ENCODE assay signal across 22 cellular contexts in genomic region chr1:193609592-193609991, GRCh38.
DNase-seq lines count a peak whose midpoint lies in the region; ATAC-seq and TF ChIP-seq lines count a peak whose summit lies in the region.
"Had no signal": no experiment of that assay in that cellular context is flagged by ENCODE, and none has a peak within 500 bp of the region (broad histone marks: within the 10 kb centered on the region; RNA-seq: fewer than 3 reads in every experiment).

No MANE protein-coding gene starts in this region.

- peaks cover 7% of the 10 kb centered on the region for H3K36me3 Mint-ChIP-seq in activated CD4-positive, alpha-beta T cell treated with anti-CD3 and anti-CD28 coated beads, Interleukin-2, amount 10 ng/mL, durations not matched to agents 7 days and 5 days (ENCODE audit: low read depth)
- peaks cover 13% of the 10 kb centered on the region for H3K36me3 Mint-ChIP-seq in activated CD4-positive, alpha-beta T cell treated with anti-CD3 and anti-CD28 coated beads, Interleukin-2, amount 10 ng/mL, durations not matched to agents 24 days and 14 days (ENCODE audit: low read depth)
- H3K36me3 Mint-ChIP-seq in CD8-positive, alpha-beta T cell = peaks cover 4% of the 10 kb centered on the region
- peaks cover 0 to 10% (median 8%) of the 10 kb centered on the region in 3 donors for H3K36me3 Mint-ChIP-seq in naive thymus-derived CD8-positive, alpha-beta T cell
- no peaks in the 10 kb centered on the region for H3K36me3 Mint-ChIP-seq in Caco-2 (ENCODE audit: insufficient read depth, unreplicated experiment)

- DNase-seq in activated CD4-positive, alpha-beta T cell treated with anti-CD3 and anti-CD28 coated beads, Interleukin-2, amount 10 ng/mL, durations not matched to agents 7 days and 5 days = no peak
- no peak for DNase-seq in activated CD4-positive, alpha-beta T cell treated with anti-CD3 and anti-CD28 coated beads, Interleukin-2, amount 10 ng/mL, durations not matched to agents 24 days and 14 days
- no peak for DNase-seq in CD8-positive, alpha-beta T cell
- DNase-seq in choroid plexus epithelial cell (ENCODE audit: low read depth) (peak; percentile 9), OCI-M2 (lab: John Stamatoyannopoulos, UW; ENCODE audit: unreplicated experiment) (no peak), Caco-2 (no peak)
- DNase-seq in naive thymus-derived CD8-positive, alpha-beta T cell = no peak
- DNase-seq: 8988T; BE2C; CD4-positive, alpha-beta T cell; Kasumi-1; MG63; NCI-H1048; NCI-H1436; NCI-H1930; NCI-H226; NCI-H524; NCI-H82; PC-3; RPMI8226; SHP77 treated with DMSO at 0.1 percent for 48 hours had no signal

- no peaks in the 10 kb centered on the region for H3K36me3 ChIP-seq in CD8-positive, alpha-beta T cell (ENCODE audit: insufficient read depth, low read length)
- no peaks in the 10 kb centered on the region for H3K36me3 ChIP-seq in Caco-2 (ENCODE audit: control insufficient read depth, insufficient read depth, low read length)
- H3K36me3 ChIP-seq: BE2C, MG63 had no signal

- H3K4me3 ChIP-seq in CD8-positive, alpha-beta T cell (ENCODE audit: low read depth, low read length) = no peak overlapping the region
- H3K4me3 ChIP-seq in choroid plexus epithelial cell (ENCODE audit: low read depth, low read length) = no peak overlapping the region
- no peak overlapping the region for H3K4me3 ChIP-seq in Caco-2 (ENCODE audit: low read depth, low read length)
- H3K4me3 ChIP-seq: MG63 had no signal

- no peak overlapping the region for H3K27ac ChIP-seq in CD8-positive, alpha-beta T cell (ENCODE audit: low read depth, low read length)

- intact Hi-C loops in activated CD4-positive, alpha-beta T cell treated with anti-CD3 and anti-CD28 coated beads, Interleukin-2, amount 10 ng/mL, durations not matched to agents 24 days and 14 days (cut with micrococcal nuclease) = no loop called here
- intact Hi-C loops in CD8-positive, alpha-beta T cell (cut with DNase I, micrococcal nuclease) = no loop called here
- intact Hi-C loops in Caco-2 (cut with micrococcal nuclease; ENCODE audit: unreplicated experiment) = no loop called here

- BruUV-seq in Caco-2 (replicated peaks; lab: Mats Ljungman, UMichigan) = no TSS peak

- H3K9me3 ChIP-seq in CD8-positive, alpha-beta T cell (ENCODE audit: low read length) = no peaks in the 10 kb centered on the region
- H3K9me3 ChIP-seq in Caco-2 = no peaks in the 10 kb centered on the region
- H3K9me3 ChIP-seq: BE2C, MG63 had no signal

- CTCF ChIA-PET in activated CD4-positive, alpha-beta T cell treated with anti-CD3 and anti-CD28 coated beads, Interleukin-2, amount 10 ng/mL, durations not matched to agents 7 days and 5 days (lab: Charles Lee) = no interaction called here
- CTCF ChIA-PET in CD8-positive, alpha-beta T cell (lab: Charles Lee) = no interaction called here
- CTCF ChIA-PET in Caco-2 (lab: Charles Lee) = no interaction called here

- H3K9me3 Mint-ChIP-seq in activated CD4-positive, alpha-beta T cell treated with anti-CD3 and anti-CD28 coated beads, Interleukin-2, amount 10 ng/mL, durations not matched to agents 7 days and 5 days = peaks cover 12% of the 10 kb centered on the region
- peaks cover 25% of the 10 kb centered on the region for H3K9me3 Mint-ChIP-seq in activated CD4-positive, alpha-beta T cell treated with anti-CD3 and anti-CD28 coated beads, Interleukin-2, amount 10 ng/mL, durations not matched to agents 24 days and 14 days
- H3K9me3 Mint-ChIP-seq in CD8-positive, alpha-beta T cell = peaks cover 10% of the 10 kb centered on the region
- peaks cover 0 to 14% (median 4%) of the 10 kb centered on the region in 9 donors for H3K9me3 Mint-ChIP-seq in naive thymus-derived CD8-positive, alpha-beta T cell
- no peaks in the 10 kb centered on the region for H3K9me3 Mint-ChIP-seq in Caco-2 (ENCODE audit: unreplicated experiment)

- H3K4me1 Mint-ChIP-seq in activated CD4-positive, alpha-beta T cell treated with anti-CD3 and anti-CD28 coated beads, Interleukin-2, amount 10 ng/mL, durations not matched to agents 7 days and 5 days = peaks cover 25% of the 10 kb centered on the region
- H3K4me1 Mint-ChIP-seq in activated CD4-positive, alpha-beta T cell treated with anti-CD3 and anti-CD28 coated beads, Interleukin-2, amount 10 ng/mL, durations not matched to agents 24 days and 14 days = peaks cover 23% of the 10 kb centered on the region
- peaks cover 8% of the 10 kb centered on the region for H3K4me1 Mint-ChIP-seq in CD8-positive, alpha-beta T cell (ENCODE audit: low read depth)
- peaks cover 0 to 5% (median 4%) of the 10 kb centered on the region in 4 donors for H3K4me1 Mint-ChIP-seq in naive thymus-derived CD8-positive, alpha-beta T cell
- no peaks in the 10 kb centered on the region for H3K4me1 Mint-ChIP-seq in Caco-2 (ENCODE audit: low read depth, unreplicated experiment)

- ATAC-seq in CD8-positive, alpha-beta T cell = no peak
- ATAC-seq in naive thymus-derived CD8-positive, alpha-beta T cell = no peak
- no peak for ATAC-seq in HG03565 (IDR thresholded peaks at IDR 0.05; ENCODE audit: unreplicated experiment)
- ATAC-seq: PC-3 had no signal

- H3K27me3 Mint-ChIP-seq in activated CD4-positive, alpha-beta T cell treated with anti-CD3 and anti-CD28 coated beads, Interleukin-2, amount 10 ng/mL, durations not matched to agents 7 days and 5 days = no peaks in the 10 kb centered on the region
- H3K27me3 Mint-ChIP-seq in activated CD4-positive, alpha-beta T cell treated with anti-CD3 and anti-CD28 coated beads, Interleukin-2, amount 10 ng/mL, durations not matched to agents 24 days and 14 days = no peaks in the 10 kb centered on the region
- no peaks in the 10 kb centered on the region for H3K27me3 Mint-ChIP-seq in CD8-positive, alpha-beta T cell (ENCODE audit: low read depth)
- no peaks in the 10 kb centered on the region for H3K27me3 Mint-ChIP-seq in naive thymus-derived CD8-positive, alpha-beta T cell
- no peaks in the 10 kb centered on the region for H3K27me3 Mint-ChIP-seq in Caco-2 (ENCODE audit: insufficient read depth, unreplicated experiment)
- H3K27me3 Mint-ChIP-seq: CD4-positive, alpha-beta T cell had no signal

- no peak for TF ChIP-seq CTCF in CD8-positive, alpha-beta T cell (IDR thresholded peaks at IDR 0.05)
- no peak for TF ChIP-seq CTCF in choroid plexus epithelial cell (conservative IDR thresholded peaks at IDR 0.05; ENCODE audit: low read depth, low read length)
- no peak for TF ChIP-seq CTCF in Caco-2 (IDR thresholded peaks at IDR 0.05; ENCODE audit: insufficient read depth in 1 of 2, low read depth in 1 of 2, low read length in 1 of 2, severe bottlenecking in 1 of 2, unreplicated experiment in 1 of 2)

- H3K27me3 ChIP-seq in CD8-positive, alpha-beta T cell (ENCODE audit: insufficient read depth, low read length) = no peaks in the 10 kb centered on the region
- H3K27me3 ChIP-seq in Caco-2 (replicated peaks; ENCODE audit: control insufficient read depth, insufficient read depth, low read length) = no peaks in the 10 kb centered on the region
- H3K27me3 ChIP-seq: BE2C, MG63 had no signal

- no peaks in the 10 kb centered on the region for H3K4me1 ChIP-seq in CD8-positive, alpha-beta T cell (ENCODE audit: insufficient read depth, low read length)
- H3K4me1 ChIP-seq in Caco-2 = no peaks in the 10 kb centered on the region

- POLR2A ChIA-PET in activated CD4-positive, alpha-beta T cell treated with anti-CD3 and anti-CD28 coated beads, Interleukin-2, amount 10 ng/mL, durations not matched to agents 7 days and 5 days (lab: Charles Lee) = interaction anchor here (0.6 kb wide), 1 partner anchor 1092 kb away, joined by 3 read pairs; no protein-coding TSS in a partner anchor
- POLR2A ChIA-PET in CD8-positive, alpha-beta T cell (lab: Charles Lee) = interaction anchor here (1.1 kb wide), 1 partner anchor 11 kb away, joined by 4 read pairs; no protein-coding TSS in a partner anchor
- POLR2A ChIA-PET in naive thymus-derived CD8-positive, alpha-beta T cell (lab: Charles Lee) = interaction anchor here (0.9 kb wide), 1 partner anchor 20 kb away, joined by 5 read pairs; no protein-coding TSS in a partner anchor
- POLR2A ChIA-PET in Caco-2 (lab: Charles Lee) = no interaction called here

- no peak overlapping the region for H3K4me3 Mint-ChIP-seq in activated CD4-positive, alpha-beta T cell treated with anti-CD3 and anti-CD28 coated beads, Interleukin-2, amount 10 ng/mL, durations not matched to agents 7 days and 5 days
- no peak overlapping the region for H3K4me3 Mint-ChIP-seq in activated CD4-positive, alpha-beta T cell treated with anti-CD3 and anti-CD28 coated beads, Interleukin-2, amount 10 ng/mL, durations not matched to agents 24 days and 14 days
- no peak overlapping the region for H3K4me3 Mint-ChIP-seq in CD8-positive, alpha-beta T cell
- H3K4me3 Mint-ChIP-seq in naive thymus-derived CD8-positive, alpha-beta T cell = no peak overlapping the region
- H3K4me3 Mint-ChIP-seq in Caco-2 (ENCODE audit: unreplicated experiment) = no peak overlapping the region
- H3K4me3 Mint-ChIP-seq: CD4-positive, alpha-beta T cell had no signal

- peak overlapping the region; percentile 65 for H3K27ac Mint-ChIP-seq in activated CD4-positive, alpha-beta T cell treated with anti-CD3 and anti-CD28 coated beads, Interleukin-2, amount 10 ng/mL, durations not matched to agents 7 days and 5 days
- no peak overlapping the region for H3K27ac Mint-ChIP-seq in activated CD4-positive, alpha-beta T cell treated with anti-CD3 and anti-CD28 coated beads, Interleukin-2, amount 10 ng/mL, durations not matched to agents 24 days and 14 days
- H3K27ac Mint-ChIP-seq in CD8-positive, alpha-beta T cell = peak overlapping the region; percentile 60
- H3K27ac Mint-ChIP-seq in naive thymus-derived CD8-positive, alpha-beta T cell = peak overlapping the region in 6 of 10 donors; percentile 7 to 84 (median 64)
- H3K27ac Mint-ChIP-seq in Caco-2 (ENCODE audit: unreplicated experiment) = no peak overlapping the region
- H3K27ac Mint-ChIP-seq: CD4-positive, alpha-beta T cell had no signal

Comparison
In these comparisons a context has a peak if more than half of its experiments do, and no peak if none do; other contexts are left out.
1. H3K27ac Mint-ChIP-seq: peak in activated CD4-positive, alpha-beta T cell treated with anti-CD3 and anti-CD28 coated beads, Interleukin-2, amount 10 ng/mL, durations not matched to agents 7 days and 5 days (single experiment), CD8-positive, alpha-beta T cell (single experiment) and naive thymus-derived CD8-positive, alpha-beta T cell (6 of 10); none in activated CD4-positive, alpha-beta T cell treated with anti-CD3 and anti-CD28 coated beads, Interleukin-2, amount 10 ng/mL, durations not matched to agents 24 days and 14 days (single experiment) and Caco-2 (single experiment).